ENCODE assay signal across 20 cellular contexts in genomic region chr19:30781519-30781918, GRCh38.
DNase-seq lines count a peak whose midpoint lies in the region; ATAC-seq and TF ChIP-seq lines count a peak whose summit lies in the region.
"Had no signal": no experiment of that assay in that cellular context is flagged by ENCODE, and none has a peak within 500 bp of the region (broad histone marks: within the 10 kb centered on the region; RNA-seq: fewer than 3 reads in every experiment).

No MANE protein-coding gene starts in this region.

- TF ChIP-seq EP300 in SK-N-SH (IDR thresholded peaks at IDR 0.05; ENCODE audit: borderline replicate concordance in 1 of 2, low read depth in 1 of 2, low read length in 1 of 2): no peak

- H4K91ac ChIP-seq in neuronal stem cell (ENCODE audit: low read depth, low read length, poor library complexity): no peak overlapping the region

- intact Hi-C loops in left ventricle myocardium superior (cut with micrococcal nuclease): no loop called here

- H2AK5ac ChIP-seq in neuronal stem cell (ENCODE audit: low read depth, low read length): no peak overlapping the region

- H3K36me3 ChIP-seq in SK-N-SH (replicated peaks in 1 of 2; ENCODE audit: control insufficient read depth in 1 of 2, insufficient read depth in 2 of 2, low read length in 1 of 2): no peaks in the 10 kb centered on the region
- H3K36me3 ChIP-seq in H7 (replicated peaks; ENCODE audit: control insufficient read depth, insufficient read depth, low read length): no peaks in the 10 kb centered on the region
- no peaks in the 10 kb centered on the region for H3K36me3 ChIP-seq in neuronal stem cell (replicated peaks in 1 of 2; ENCODE audit: control insufficient read depth in 2 of 2, insufficient read depth in 2 of 2, low read length in 2 of 2)
- H3K36me3 ChIP-seq: HAP-1 had no signal

- 50% methylated on average over 7 of the region's 10 CpGs for WGBS in SK-N-SH (ENCODE audit: low lambda C conversion rate)
- no CpG with 5 or more reads among the region's 10 CpGs for WGBS in neuronal stem cell (ENCODE audit: extremely low coverage in 2 of 2, insufficient read length in 2 of 2, insufficient replicate concordance in 1 of 2), 2 donors

- H3K14ac ChIP-seq in neuronal stem cell (ENCODE audit: low read length): no peak overlapping the region

- no peak overlapping the region for H2BK120ac ChIP-seq in neuronal stem cell (ENCODE audit: low read depth, low read length)

- H3K4ac ChIP-seq in neuronal stem cell (ENCODE audit: low read length): no peak overlapping the region

- H3K23ac ChIP-seq in neuronal stem cell (ENCODE audit: low read depth, low read length, poor library complexity): no peak overlapping the region

- H3K18ac ChIP-seq in neuronal stem cell (ENCODE audit: low read length): peak overlapping the region; percentile 54

- ATAC-seq in SK-N-SH treated with all-trans-retinoic acid at 6 μM for 48 hours (no peak), left ventricle myocardium superior (peak; percentile 53), GM21381 (IDR thresholded peaks at IDR 0.05; ENCODE audit: unreplicated experiment) (no peak)
- ATAC-seq: PC-3 had no signal

- H2AFZ ChIP-seq in SK-N-SH (ENCODE audit: low read depth): no peak overlapping the region
- no peak overlapping the region for H2AFZ ChIP-seq in neuronal stem cell (ENCODE audit: low read length)

- no peaks in the 10 kb centered on the region for H3F3A ChIP-seq in SK-N-SH (replicated peaks; ENCODE audit: insufficient read depth)

- DNase-seq in SK-N-SH (peak; percentile 4), H7 (peak; percentile 10), left ventricle myocardium superior (peak; percentile 61), neuronal stem cell (ENCODE audit: low spot score) (no peak)
- no peak for DNase-seq in effector CD4-positive, alpha-beta T cell
- DNase-seq in activated T-cell treated with anti-CD3 and anti-CD28 coated beads, Interleukin-2, amount 50 U/mL, for 1 hour: no peak
- DNase-seq: Caco-2; CD4-positive, alpha-beta T cell; GDM1; Karpas-422; NCI-H1417 treated with DMSO at 0.1 percent for 48 hours; NCI-H187 treated with DMSO at 0.1 percent for 48 hours; NCI-H226; NCI-H526; PC-3; RPMI8226 had no signal

- H3K9ac ChIP-seq in SK-N-SH: no peak overlapping the region
- H3K9ac ChIP-seq in neuronal stem cell (ENCODE audit: low read depth, low read length, poor library complexity): peak overlapping the region; percentile 70

- TF ChIP-seq RAD21 in SK-N-SH (IDR thresholded peaks at IDR 0.05; ENCODE audit: low read length): no peak

- H3K4me3 ChIP-seq in SK-N-SH (ENCODE audit: low read depth in 2 of 2, low read length in 1 of 2) (no peak overlapping the region), H7 (ENCODE audit: insufficient read depth, low read depth, low read length) (no peak overlapping the region), neuronal stem cell (ENCODE audit: low read length in 2 of 2) (no peak overlapping the region)
- H3K4me3 ChIP-seq: HAP-1 had no signal

- H2BK12ac ChIP-seq in neuronal stem cell (ENCODE audit: low read length): no peak overlapping the region

- H3K4me1 ChIP-seq in SK-N-SH (ENCODE audit: control insufficient read depth in 1 of 2, insufficient read depth in 2 of 2, low read depth in 1 of 2, low read length in 1 of 2): peaks cover 0 to 12% of the 10 kb centered on the region in 2 experiments; a peak in 2 of 4 replicates
- H3K4me1 ChIP-seq in neuronal stem cell (ENCODE audit: control insufficient read depth in 2 of 2, insufficient read depth in 1 of 2, low read depth in 1 of 2, low read length in 2 of 2): no peaks in the 10 kb centered on the region
- H3K4me1 ChIP-seq: Caco-2, HAP-1 had no signal

- H3K27ac ChIP-seq in SK-N-SH (ENCODE audit: low read depth in 2 of 2, low read length in 1 of 2) (no peak overlapping the region; a peak in 1 of 4 replicates), neuronal stem cell (replicated peaks; ENCODE audit: low read length) (no peak overlapping the region)
- H3K27ac ChIP-seq: 22Rv1 had no signal

- H2BK15ac ChIP-seq in neuronal stem cell (ENCODE audit: low read length): no peak overlapping the region

- H3K9me3 ChIP-seq in SK-N-SH (no peaks in the 10 kb centered on the region), neuronal stem cell (replicated peaks in 1 of 2; ENCODE audit: control insufficient read depth in 2 of 2, insufficient read depth in 1 of 2, low read depth in 1 of 2, low read length in 2 of 2) (peaks cover 0 to 1% of the 10 kb centered on the region in 2 donors)
- H3K9me3 ChIP-seq: Caco-2, HAP-1 had no signal

- H3K9me2 ChIP-seq in SK-N-SH: no peaks in the 10 kb centered on the region

- no peak for TF ChIP-seq CTCF in SK-N-SH (IDR thresholded peaks at IDR 0.05)

- H3K79me2 ChIP-seq in SK-N-SH (ENCODE audit: insufficient read depth): no peaks in the 10 kb centered on the region

- H3K4me2 ChIP-seq in SK-N-SH (no peak overlapping the region), neuronal stem cell (ENCODE audit: insufficient read depth, low read length, poor library complexity, severe bottlenecking) (no peak overlapping the region)

- no peak overlapping the region for H4K8ac ChIP-seq in neuronal stem cell (ENCODE audit: low read depth, low read length)

- no peak overlapping the region for H2BK5ac ChIP-seq in neuronal stem cell (ENCODE audit: low read length)

- H4K20me1 ChIP-seq in SK-N-SH (ENCODE audit: insufficient read depth): no peaks in the 10 kb centered on the region

- H3K27me3 ChIP-seq in SK-N-SH (ENCODE audit: insufficient read depth) (no peaks in the 10 kb centered on the region), H7 (ENCODE audit: control insufficient read depth, insufficient read depth, low read length) (no peaks in the 10 kb centered on the region), neuronal stem cell (ENCODE audit: control insufficient read depth in 3 of 3, insufficient read depth in 3 of 3, low read depth in 1 of 3, low read length in 3 of 3) (no peaks in the 10 kb centered on the region)

- H3K79me1 ChIP-seq in neuronal stem cell (ENCODE audit: low read depth, low read length): no peaks in the 10 kb centered on the region

- CTCF ChIA-PET in SK-N-SH (lab: Yijun Ruan, JAX): no interaction called here

- POLR2A ChIA-PET in SK-N-SH (lab: Yijun Ruan, JAX): no interaction called here

TF ChIP-seq in SK-N-SH, 30 proteins besides CTCF, POLR2A, EP300 and RAD21 (continues in another document):
- TF ChIP-seq JUND (IDR thresholded peaks at IDR 0.05) (no peak), EZH2phosphoT487 (IDR thresholded peaks at IDR 0.05; ENCODE audit: borderline replicate concordance, low read depth) (no peak), ELF1 (IDR thresholded peaks at IDR 0.05) (no peak), RFX5 (IDR thresholded peaks at IDR 0.05; ENCODE audit: low read length) (no peak), SIN3A (IDR thresholded peaks at IDR 0.05; ENCODE audit: borderline replicate concordance, low read depth, low read length) (no peak)

TF ChIP-seq in SK-N-SH treated with all-trans-retinoic acid at 6 μM for 48 hours, 23 proteins besides CTCF, POLR2A, EP300 and RAD21:
- no peak for TF ChIP-seq PPARA (CRISPR knock-in tag; IDR thresholded peaks at IDR 0.05; ENCODE audit: borderline replicate concordance)
- TF ChIP-seq CSRNP3 (CRISPR knock-in tag; IDR thresholded peaks at IDR 0.05): no peak
- TF ChIP-seq ZFP3 (CRISPR knock-in tag; IDR thresholded peaks at IDR 0.05): no peak
- TF ChIP-seq ZNF70 (CRISPR knock-in tag; IDR thresholded peaks at IDR 0.05): no peak
- no peak for TF ChIP-seq ZC3H10 (CRISPR knock-in tag; IDR thresholded peaks at IDR 0.05)
- TF ChIP-seq CREB5 (CRISPR knock-in tag; IDR thresholded peaks at IDR 0.05; ENCODE audit: low read depth): no peak

Comparison
In these comparisons a context has a peak if more than half of its experiments do, and no peak if none do; other contexts are left out.
1. DNase-seq: peak in SK-N-SH (single experiment), H7 (single experiment) and left ventricle myocardium superior (single experiment); none in neuronal stem cell (single experiment), effector CD4-positive, alpha-beta T cell (single experiment) and activated T-cell treated with anti-CD3 and anti-CD28 coated beads, Interleukin-2, amount 50 U/mL, for 1 hour (single experiment).